1 cellular context compared by ENCODE assay signal in the genomic region with DNA sequence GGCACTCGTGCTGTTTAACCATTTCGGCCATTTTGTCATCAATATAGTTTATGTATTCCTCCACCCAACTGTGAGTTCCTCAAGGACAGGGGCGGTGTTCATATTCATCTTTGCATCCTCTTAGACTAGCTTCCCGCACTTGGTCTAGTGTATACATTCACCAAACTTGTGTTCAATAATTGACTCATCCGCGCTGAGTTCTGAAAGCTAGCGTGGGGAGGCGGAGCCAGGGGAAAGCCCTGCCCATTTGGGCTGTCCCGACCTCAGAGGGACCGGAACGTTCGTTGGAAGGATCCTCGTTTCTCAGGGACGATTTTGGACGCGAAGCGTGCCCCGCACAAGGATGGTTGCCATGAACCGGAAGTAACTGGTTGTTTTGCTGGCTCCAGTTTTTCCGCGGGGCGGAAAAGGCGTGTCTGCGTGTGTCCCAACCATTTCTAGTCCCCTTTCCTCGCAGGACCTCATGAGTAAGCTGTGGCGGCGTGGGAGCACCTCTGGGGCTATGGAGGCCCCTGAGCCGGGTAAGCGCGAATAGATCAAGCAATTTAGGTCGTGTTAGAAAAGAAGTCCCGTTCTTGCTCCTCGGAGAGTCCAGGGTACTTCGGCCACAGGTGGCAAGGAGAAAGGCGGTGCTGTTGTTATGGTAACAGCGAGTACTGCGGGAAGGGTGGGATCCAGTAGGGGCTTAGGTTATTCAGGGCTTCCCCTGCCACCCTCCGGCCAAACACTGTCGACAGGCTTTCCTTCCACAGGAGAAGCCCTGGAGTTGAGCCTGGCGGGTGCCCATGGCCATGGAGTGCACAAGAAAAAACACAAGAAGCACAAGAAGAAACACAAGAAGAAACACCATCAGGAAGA.
TF ChIP-seq lines count a peak whose summit lies in the region.

TSS of gene INO80B (plus strand) at position 434 of the 858 bp plus-strand sequence. CDS start at position 464, 30 bp downstream.

TF ChIP-seq in K562, 482 proteins besides CTCF, POLR2A, EP300 and RAD21 (continued from another document and continues in another):
- peak; percentile 88; the same call in 1 of the 2 replicates for TF ChIP-seq AFF4 (CRISPR knock-in tag; IDR thresholded peaks at IDR 0.05)
- TF ChIP-seq POLR2AphosphoS5 (IDR thresholded peaks at IDR 0.05; ENCODE audit: control insufficient read depth, insufficient read depth, low read depth, low read length): peak; percentile 69
- TF ChIP-seq POLR2G (IDR thresholded peaks at IDR 0.05; ENCODE audit: low read depth, low read length): peak; percentile 60
- peak; percentile 56; the same call in 1 of the 2 replicates for TF ChIP-seq PHF8 (IDR thresholded peaks at IDR 0.05; ENCODE audit: borderline replicate concordance, low read length)
- TF ChIP-seq CTBP1 (IDR thresholded peaks at IDR 0.05; ENCODE audit: borderline replicate concordance): peak; percentile 91; the same call in 1 of the 2 replicates
- peak in 1 of 2 experiments; percentile 84; a peak in 1 of 4 replicates for TF ChIP-seq ZNF639 (CRISPR knock-in tag; conservative IDR thresholded peaks at IDR 0.05 in 1 of 2, IDR thresholded peaks at IDR 0.05 in 1 of 2)
- peak; percentile 58 for TF ChIP-seq TAF9B (IDR thresholded peaks at IDR 0.05; ENCODE audit: partially characterized antibody)
- peak in 1 of 2 experiments; percentile 77; a peak in 1 of 4 replicates for TF ChIP-seq SRF (CRISPR knock-in tag; IDR thresholded peaks at IDR 0.05)
- peak; percentile 75 for TF ChIP-seq ETV5 (CRISPR knock-in tag; IDR thresholded peaks at IDR 0.05; ENCODE audit: low read depth)
- TF ChIP-seq ZNF584 (CRISPR knock-in tag; IDR thresholded peaks at IDR 0.05; ENCODE audit: low read depth): 0 out of 2 replicates have a peak, but pooled peaks have one; percentile 43
- TF ChIP-seq, protein P1, sequence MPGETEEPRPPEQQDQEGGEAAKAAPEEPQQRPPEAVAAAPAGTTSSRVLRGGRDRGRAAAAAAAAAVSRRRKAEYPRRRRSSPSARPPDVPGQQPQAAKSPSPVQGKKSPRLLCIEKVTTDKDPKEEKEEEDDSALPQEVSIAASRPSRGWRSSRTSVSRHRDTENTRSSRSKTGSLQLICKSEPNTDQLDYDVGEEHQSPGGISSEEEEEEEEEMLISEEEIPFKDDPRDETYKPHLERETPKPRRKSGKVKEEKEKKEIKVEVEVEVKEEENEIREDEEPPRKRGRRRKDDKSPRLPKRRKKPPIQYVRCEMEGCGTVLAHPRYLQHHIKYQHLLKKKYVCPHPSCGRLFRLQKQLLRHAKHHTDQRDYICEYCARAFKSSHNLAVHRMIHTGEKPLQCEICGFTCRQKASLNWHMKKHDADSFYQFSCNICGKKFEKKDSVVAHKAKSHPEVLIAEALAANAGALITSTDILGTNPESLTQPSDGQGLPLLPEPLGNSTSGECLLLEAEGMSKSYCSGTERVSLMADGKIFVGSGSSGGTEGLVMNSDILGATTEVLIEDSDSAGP (CRISPR knock-in tag; IDR thresholded peaks at IDR 0.05): no peak; the same call in 1 of the 2 replicates
- TF ChIP-seq NFRKB (IDR thresholded peaks at IDR 0.05; ENCODE audit: low read depth): peak; percentile 60; the same call in 1 of the 2 replicates
- TF ChIP-seq, protein P2, sequence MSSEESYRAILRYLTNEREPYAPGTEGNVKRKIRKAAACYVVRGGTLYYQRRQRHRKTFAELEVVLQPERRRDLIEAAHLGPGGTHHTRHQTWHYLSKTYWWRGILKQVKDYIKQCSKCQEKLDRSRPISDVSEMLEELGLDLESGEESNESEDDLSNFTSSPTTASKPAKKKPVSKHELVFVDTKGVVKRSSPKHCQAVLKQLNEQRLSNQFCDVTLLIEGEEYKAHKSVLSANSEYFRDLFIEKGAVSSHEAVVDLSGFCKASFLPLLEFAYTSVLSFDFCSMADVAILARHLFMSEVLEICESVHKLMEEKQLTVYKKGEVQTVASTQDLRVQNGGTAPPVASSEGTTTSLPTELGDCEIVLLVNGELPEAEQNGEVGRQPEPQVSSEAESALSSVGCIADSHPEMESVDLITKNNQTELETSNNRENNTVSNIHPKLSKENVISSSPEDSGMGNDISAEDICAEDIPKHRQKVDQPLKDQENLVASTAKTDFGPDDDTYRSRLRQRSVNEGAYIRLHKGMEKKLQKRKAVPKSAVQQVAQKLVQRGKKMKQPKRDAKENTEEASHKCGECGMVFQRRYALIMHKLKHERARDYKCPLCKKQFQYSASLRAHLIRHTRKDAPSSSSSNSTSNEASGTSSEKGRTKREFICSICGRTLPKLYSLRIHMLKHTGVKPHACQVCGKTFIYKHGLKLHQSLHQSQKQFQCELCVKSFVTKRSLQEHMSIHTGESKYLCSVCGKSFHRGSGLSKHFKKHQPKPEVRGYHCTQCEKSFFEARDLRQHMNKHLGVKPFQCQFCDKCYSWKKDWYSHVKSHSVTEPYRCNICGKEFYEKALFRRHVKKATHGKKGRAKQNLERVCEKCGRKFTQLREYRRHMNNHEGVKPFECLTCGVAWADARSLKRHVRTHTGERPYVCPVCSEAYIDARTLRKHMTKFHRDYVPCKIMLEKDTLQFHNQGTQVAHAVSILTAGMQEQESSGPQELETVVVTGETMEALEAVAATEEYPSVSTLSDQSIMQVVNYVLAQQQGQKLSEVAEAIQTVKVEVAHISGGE (CRISPR knock-in tag; IDR thresholded peaks at IDR 0.05): peak; percentile 97 to 100 (median 99)
- peak; percentile 78 for TF ChIP-seq NBN (IDR thresholded peaks at IDR 0.05; ENCODE audit: low read depth)
- peak; percentile 93 for TF ChIP-seq HDAC2 (IDR thresholded peaks at IDR 0.05)
- peak; percentile 69 for TF ChIP-seq ASH1L (IDR thresholded peaks at IDR 0.05; ENCODE audit: borderline replicate concordance, low read depth, partially characterized antibody)
- TF ChIP-seq, protein P3, sequence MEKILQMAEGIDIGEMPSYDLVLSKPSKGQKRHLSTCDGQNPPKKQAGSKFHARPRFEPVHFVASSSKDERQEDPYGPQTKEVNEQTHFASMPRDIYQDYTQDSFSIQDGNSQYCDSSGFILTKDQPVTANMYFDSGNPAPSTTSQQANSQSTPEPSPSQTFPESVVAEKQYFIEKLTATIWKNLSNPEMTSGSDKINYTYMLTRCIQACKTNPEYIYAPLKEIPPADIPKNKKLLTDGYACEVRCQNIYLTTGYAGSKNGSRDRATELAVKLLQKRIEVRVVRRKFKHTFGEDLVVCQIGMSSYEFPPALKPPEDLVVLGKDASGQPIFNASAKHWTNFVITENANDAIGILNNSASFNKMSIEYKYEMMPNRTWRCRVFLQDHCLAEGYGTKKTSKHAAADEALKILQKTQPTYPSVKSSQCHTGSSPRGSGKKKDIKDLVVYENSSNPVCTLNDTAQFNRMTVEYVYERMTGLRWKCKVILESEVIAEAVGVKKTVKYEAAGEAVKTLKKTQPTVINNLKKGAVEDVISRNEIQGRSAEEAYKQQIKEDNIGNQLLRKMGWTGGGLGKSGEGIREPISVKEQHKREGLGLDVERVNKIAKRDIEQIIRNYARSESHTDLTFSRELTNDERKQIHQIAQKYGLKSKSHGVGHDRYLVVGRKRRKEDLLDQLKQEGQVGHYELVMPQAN (IDR thresholded peaks at IDR 0.05; ENCODE audit: borderline replicate concordance): peak; percentile 98
- TF ChIP-seq PHB2 (IDR thresholded peaks at IDR 0.05; ENCODE audit: low read depth): no peak
- TF ChIP-seq CREM (IDR thresholded peaks at IDR 0.05; ENCODE audit: low read depth): peak; percentile 90
- TF ChIP-seq FOXA3 (CRISPR knock-in tag; conservative IDR thresholded peaks at IDR 0.05 in 1 of 2, IDR thresholded peaks at IDR 0.05 in 1 of 2): 0 out of 4 replicates have a peak, but pooled peaks of 1 of the 2 experiments have one; percentile 47
- 0 out of 2 replicates have a peak, but pooled peaks have one; percentile 51 for TF ChIP-seq HDAC6 (IDR thresholded peaks at IDR 0.05; ENCODE audit: low read depth, low read length)
- TF ChIP-seq SRSF7 (optimal IDR thresholded peaks at IDR 0.05; ENCODE audit: low read depth, low read length): no peak
- no peak for TF ChIP-seq RFX5 (IDR thresholded peaks at IDR 0.05; ENCODE audit: low read depth, low read length)
- TF ChIP-seq, protein P4, sequence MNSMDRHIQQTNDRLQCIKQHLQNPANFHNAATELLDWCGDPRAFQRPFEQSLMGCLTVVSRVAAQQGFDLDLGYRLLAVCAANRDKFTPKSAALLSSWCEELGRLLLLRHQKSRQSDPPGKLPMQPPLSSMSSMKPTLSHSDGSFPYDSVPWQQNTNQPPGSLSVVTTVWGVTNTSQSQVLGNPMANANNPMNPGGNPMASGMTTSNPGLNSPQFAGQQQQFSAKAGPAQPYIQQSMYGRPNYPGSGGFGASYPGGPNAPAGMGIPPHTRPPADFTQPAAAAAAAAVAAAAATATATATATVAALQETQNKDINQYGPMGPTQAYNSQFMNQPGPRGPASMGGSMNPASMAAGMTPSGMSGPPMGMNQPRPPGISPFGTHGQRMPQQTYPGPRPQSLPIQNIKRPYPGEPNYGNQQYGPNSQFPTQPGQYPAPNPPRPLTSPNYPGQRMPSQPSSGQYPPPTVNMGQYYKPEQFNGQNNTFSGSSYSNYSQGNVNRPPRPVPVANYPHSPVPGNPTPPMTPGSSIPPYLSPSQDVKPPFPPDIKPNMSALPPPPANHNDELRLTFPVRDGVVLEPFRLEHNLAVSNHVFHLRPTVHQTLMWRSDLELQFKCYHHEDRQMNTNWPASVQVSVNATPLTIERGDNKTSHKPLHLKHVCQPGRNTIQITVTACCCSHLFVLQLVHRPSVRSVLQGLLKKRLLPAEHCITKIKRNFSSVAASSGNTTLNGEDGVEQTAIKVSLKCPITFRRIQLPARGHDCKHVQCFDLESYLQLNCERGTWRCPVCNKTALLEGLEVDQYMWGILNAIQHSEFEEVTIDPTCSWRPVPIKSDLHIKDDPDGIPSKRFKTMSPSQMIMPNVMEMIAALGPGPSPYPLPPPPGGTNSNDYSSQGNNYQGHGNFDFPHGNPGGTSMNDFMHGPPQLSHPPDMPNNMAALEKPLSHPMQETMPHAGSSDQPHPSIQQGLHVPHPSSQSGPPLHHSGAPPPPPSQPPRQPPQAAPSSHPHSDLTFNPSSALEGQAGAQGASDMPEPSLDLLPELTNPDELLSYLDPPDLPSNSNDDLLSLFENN (IDR thresholded peaks at IDR 0.05; ENCODE audit: low read depth in 2 of 2, low read length in 2 of 2): peak in 1 of 2 experiments; percentile 51; a peak in 1 of 4 replicates
- no peak for TF ChIP-seq NCOA6 (IDR thresholded peaks at IDR 0.05)
- peak; percentile 90 for TF ChIP-seq PHF20 (IDR thresholded peaks at IDR 0.05; ENCODE audit: partially characterized antibody)
- peak; percentile 17; the same call in 1 of the 2 replicates for TF ChIP-seq TCF3 (CRISPR knock-in tag; IDR thresholded peaks at IDR 0.05)
- no peak for TF ChIP-seq TCFL5 (CRISPR knock-in tag; conservative IDR thresholded peaks at IDR 0.05)
- TF ChIP-seq PCBP2 (IDR thresholded peaks at IDR 0.05; ENCODE audit: low read depth, low read length, poor library complexity, severe bottlenecking): no peak
- TF ChIP-seq, protein P5, sequence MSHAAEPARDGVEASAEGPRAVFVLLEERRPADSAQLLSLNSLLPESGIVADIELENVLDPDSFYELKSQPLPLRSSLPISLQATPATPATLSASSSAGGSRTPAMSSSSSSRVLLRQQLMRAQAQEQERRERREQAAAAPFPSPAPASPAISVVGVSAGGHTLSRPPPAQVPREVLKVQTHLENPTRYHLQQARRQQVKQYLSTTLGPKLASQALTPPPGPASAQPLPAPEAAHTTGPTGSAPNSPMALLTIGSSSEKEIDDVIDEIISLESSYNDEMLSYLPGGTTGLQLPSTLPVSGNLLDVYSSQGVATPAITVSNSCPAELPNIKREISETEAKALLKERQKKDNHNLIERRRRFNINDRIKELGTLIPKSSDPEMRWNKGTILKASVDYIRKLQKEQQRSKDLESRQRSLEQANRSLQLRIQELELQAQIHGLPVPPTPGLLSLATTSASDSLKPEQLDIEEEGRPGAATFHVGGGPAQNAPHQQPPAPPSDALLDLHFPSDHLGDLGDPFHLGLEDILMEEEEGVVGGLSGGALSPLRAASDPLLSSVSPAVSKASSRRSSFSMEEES (CRISPR knock-in tag; IDR thresholded peaks at IDR 0.05): no peak
- peak; percentile 99 for TF ChIP-seq MBD2 (IDR thresholded peaks at IDR 0.05; ENCODE audit: borderline replicate concordance, low read depth)
- peak; percentile 50 for TF ChIP-seq ZNF766 (CRISPR knock-in tag; conservative IDR thresholded peaks at IDR 0.05)
